Comparison of ENCODE assay signal across 15 cellular contexts in the genomic region with DNA sequence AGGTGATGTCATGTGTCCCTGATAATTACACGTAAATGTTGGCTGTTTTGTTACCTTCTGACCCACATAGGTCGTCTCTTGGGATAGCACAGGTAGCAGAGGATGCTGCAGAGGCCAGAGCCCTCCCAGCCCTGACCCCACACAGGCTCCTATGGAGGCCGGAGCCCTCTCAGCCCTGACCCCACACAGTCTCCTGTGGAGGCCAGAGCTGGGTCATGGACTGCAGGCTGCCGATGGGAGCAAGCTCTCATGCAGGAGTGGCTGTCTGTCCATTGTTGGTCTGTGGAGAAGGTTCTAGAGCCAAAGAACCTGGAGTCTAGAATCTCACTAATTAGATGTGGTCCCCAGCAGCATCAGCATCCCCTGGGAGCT.
A peak's percentile ranks its signal among the peaks of the same experiment; 100 is the strongest.
DNase-seq lines count a peak whose midpoint lies in the region; ATAC-seq, FAIRE-seq and TF ChIP-seq lines count a peak whose summit lies in the region.
"Had no signal": no experiment of that assay in that cellular context is flagged by ENCODE, and none has a peak within 500 bp of the region (broad histone marks: within the 10 kb centered on the region; RNA-seq: fewer than 3 reads in every experiment).

No MANE protein-coding gene starts in this region.

- intact Hi-C loops in activated naive CD4-positive, alpha-beta T cell treated with anti-CD3 and anti-CD28 coated beads for 36 hours (cut with micrococcal nuclease): no loop called here
- intact Hi-C loops in kidney (cut with DNase I): no loop called here
- intact Hi-C loops in vagina (cut with DNase I): no loop called here
- intact Hi-C loops in tibial artery (cut with DNase I; ENCODE audit: low total_unique reads): no loop called here

- CTCF ChIA-PET in activated naive CD4-positive, alpha-beta T cell treated with anti-CD3 and anti-CD28 coated beads for 36 hours (lab: Charles Lee): interaction anchor here (2.8 to 6.0 kb wide), 2 partner anchors 10 to 158 kb away, joined by 15 to 27 read pairs; no protein-coding TSS in a partner anchor

- no peaks in the 10 kb centered on the region for H3K9me3 Mint-ChIP-seq in activated naive CD4-positive, alpha-beta T cell treated with anti-CD3 and anti-CD28 coated beads for 36 hours
- H3K9me3 Mint-ChIP-seq in activated T-helper 17 cell treated with anti-CD3 and anti-CD28 coated beads, Interleukin-2, amount 50 U/mL, for 72 hours: no peaks in the 10 kb centered on the region

- peak; percentile 3 for DNase-seq in activated naive CD4-positive, alpha-beta T cell treated with anti-CD3 and anti-CD28 coated beads for 36 hours
- no peak for DNase-seq in activated naive CD4-positive, alpha-beta T cell treated with anti-CD3 and anti-CD28 coated beads, Interleukin-2, amount 50 U/mL, for 16 hours
- DNase-seq in kidney: peak; percentile 67
- DNase-seq in vagina (ENCODE audit: extremely low spot score in 2 of 2): no peak
- DNase-seq in COLO668 (lab: John Stamatoyannopoulos, UW; ENCODE audit: unreplicated experiment): no peak
- no peak for DNase-seq in pons (ENCODE audit: low spot score)
- DNase-seq in tibial artery: no peak
- DNase-seq: AML-193, Karpas-422, NCI-H1930, NCI-H510A, Peyer's patch, Right ventricle myocardium superior had no signal

- H3K27me3 ChIP-seq in vagina: no peaks in the 10 kb centered on the region
- H3K27me3 ChIP-seq in tibial artery: no peaks in the 10 kb centered on the region
- H3K27me3 ChIP-seq: Peyer's patch had no signal

- no peak overlapping the region for H3K4me3 Mint-ChIP-seq in activated naive CD4-positive, alpha-beta T cell treated with anti-CD3 and anti-CD28 coated beads for 36 hours
- no peak overlapping the region for H3K4me3 Mint-ChIP-seq in activated T-helper 17 cell treated with anti-CD3 and anti-CD28 coated beads, Interleukin-2, amount 50 U/mL, for 72 hours

- no peaks in the 10 kb centered on the region for H3K36me3 Mint-ChIP-seq in activated naive CD4-positive, alpha-beta T cell treated with anti-CD3 and anti-CD28 coated beads for 36 hours (ENCODE audit: low read depth)
- H3K36me3 Mint-ChIP-seq in activated T-helper 17 cell treated with anti-CD3 and anti-CD28 coated beads, Interleukin-2, amount 50 U/mL, for 72 hours (ENCODE audit: low read depth): peaks cover 17% of the 10 kb centered on the region

- H3K9ac ChIP-seq in kidney (ENCODE audit: low read length in 2 of 2): no peak overlapping the region

- no peaks in the 10 kb centered on the region for H3K9me3 ChIP-seq in kidney (ENCODE audit: control insufficient read depth in 1 of 2, low read length in 2 of 2)
- no peaks in the 10 kb centered on the region for H3K9me3 ChIP-seq in vagina
- no peaks in the 10 kb centered on the region for H3K9me3 ChIP-seq in tibial artery
- H3K9me3 ChIP-seq: HAP-1, Peyer's patch had no signal

- no peak overlapping the region for H3K27ac ChIP-seq in kidney (ENCODE audit: low read depth in 2 of 2, low read length in 2 of 2)
- peak overlapping the region; percentile 66 for H3K27ac ChIP-seq in vagina
- peak overlapping the region in 1 of 2 donors; percentile 69 for H3K27ac ChIP-seq in tibial artery

- H3K4me3 ChIP-seq in kidney (ENCODE audit: low read length in 2 of 2) (no peak overlapping the region), vagina (no peak overlapping the region), tibial artery (no peak overlapping the region)
- H3K4me3 ChIP-seq: HAP-1, Peyer's patch had no signal

- TF ChIP-seq CTCF in kidney (IDR thresholded peaks at IDR 0.05; ENCODE audit: borderline replicate concordance, extremely low read depth, insufficient read depth): no peak
- no peak for TF ChIP-seq CTCF in vagina (IDR thresholded peaks at IDR 0.05)
- no peak for TF ChIP-seq CTCF in tibial artery (IDR thresholded peaks at IDR 0.05)

- H3K36me3 ChIP-seq in kidney (ENCODE audit: control insufficient read depth in 1 of 2, insufficient read depth in 2 of 2, low read length in 2 of 2): no peaks in the 10 kb centered on the region
- H3K36me3 ChIP-seq in vagina: no peaks in the 10 kb centered on the region
- no peaks in the 10 kb centered on the region for H3K36me3 ChIP-seq in tibial artery
- H3K36me3 ChIP-seq: HAP-1, Peyer's patch had no signal

- ATAC-seq in activated T-helper 17 cell treated with anti-CD3 and anti-CD28 coated beads, Interleukin-2, amount 50 U/mL, for 72 hours (replicated peaks): no peak

- no peak overlapping the region for H3K27ac Mint-ChIP-seq in activated naive CD4-positive, alpha-beta T cell treated with anti-CD3 and anti-CD28 coated beads for 36 hours
- peak overlapping the region; percentile 99 for H3K27ac Mint-ChIP-seq in activated T-helper 17 cell treated with anti-CD3 and anti-CD28 coated beads, Interleukin-2, amount 50 U/mL, for 72 hours

- no peak for FAIRE-seq in kidney (lab: Jason Lieb, UNC)

- H3K4me1 Mint-ChIP-seq in activated naive CD4-positive, alpha-beta T cell treated with anti-CD3 and anti-CD28 coated beads for 36 hours (ENCODE audit: low read depth): peaks cover 85% of the 10 kb centered on the region
- H3K4me1 Mint-ChIP-seq in activated T-helper 17 cell treated with anti-CD3 and anti-CD28 coated beads, Interleukin-2, amount 50 U/mL, for 72 hours: peaks cover 49% of the 10 kb centered on the region

- H3K27me3 Mint-ChIP-seq in activated naive CD4-positive, alpha-beta T cell treated with anti-CD3 and anti-CD28 coated beads for 36 hours (ENCODE audit: low read depth): no peaks in the 10 kb centered on the region
- no peaks in the 10 kb centered on the region for H3K27me3 Mint-ChIP-seq in activated T-helper 17 cell treated with anti-CD3 and anti-CD28 coated beads, Interleukin-2, amount 50 U/mL, for 72 hours

- TF ChIP-seq POLR2A in vagina (IDR thresholded peaks at IDR 0.05): no peak

- H3K4me1 ChIP-seq in kidney (ENCODE audit: control insufficient read depth in 1 of 2, insufficient read depth in 1 of 2, low read depth in 1 of 2, low read length in 2 of 2) (peaks cover 0 to 7% of the 10 kb centered on the region in 2 donors), vagina (peaks cover 27% of the 10 kb centered on the region), tibial artery (peaks cover 4 to 36% (median 26%) of the 10 kb centered on the region in 4 donors)
- H3K4me1 ChIP-seq: HAP-1 had no signal

Comparison
In these comparisons a context has a peak if more than half of its experiments do, and no peak if none do; other contexts are left out.
1. DNase-seq: peak in activated naive CD4-positive, alpha-beta T cell treated with anti-CD3 and anti-CD28 coated beads for 36 hours (single experiment) and kidney (single experiment); none in activated naive CD4-positive, alpha-beta T cell treated with anti-CD3 and anti-CD28 coated beads, Interleukin-2, amount 50 U/mL, for 16 hours (single experiment), vagina (0 of 2), COLO668 (single experiment), pons (single experiment) and tibial artery (0 of 2).